Comparison of ENCODE assay signal across 1 cellular context in genomic region chr16:1991135-1991551, GRCh38.
TF ChIP-seq lines count a peak whose summit lies in the region.

No MANE protein-coding gene starts in this region.

TF ChIP-seq in A549, 52 proteins besides CTCF, POLR2A, EP300 and RAD21 (continued from another document):
- TF ChIP-seq NFE2L2 (conservative IDR thresholded peaks at IDR 0.05; ENCODE audit: low read length): no peak
- TF ChIP-seq KDM1A (IDR thresholded peaks at IDR 0.05; ENCODE audit: low read depth): no peak
- no peak for TF ChIP-seq USF2 (IDR thresholded peaks at IDR 0.05)
- TF ChIP-seq PHF8 (IDR thresholded peaks at IDR 0.05; ENCODE audit: borderline replicate concordance, low read depth): no peak
- no peak for TF ChIP-seq RCOR1 (IDR thresholded peaks at IDR 0.05; ENCODE audit: low read depth, low read length)
- TF ChIP-seq CBX2 (IDR thresholded peaks at IDR 0.05; ENCODE audit: borderline replicate concordance, low read depth): no peak
- TF ChIP-seq TP53 (CRISPR knock-in tag; IDR thresholded peaks at IDR 0.05): no peak
- TF ChIP-seq TFCP2L1 (CRISPR knock-in tag; IDR thresholded peaks at IDR 0.05): no peak
- no peak for TF ChIP-seq PBX3 (IDR thresholded peaks at IDR 0.05)
- TF ChIP-seq HDAC2 (IDR thresholded peaks at IDR 0.05): no peak
